Comparison of ENCODE assay signal across 8 cellular contexts in the genomic region with DNA sequence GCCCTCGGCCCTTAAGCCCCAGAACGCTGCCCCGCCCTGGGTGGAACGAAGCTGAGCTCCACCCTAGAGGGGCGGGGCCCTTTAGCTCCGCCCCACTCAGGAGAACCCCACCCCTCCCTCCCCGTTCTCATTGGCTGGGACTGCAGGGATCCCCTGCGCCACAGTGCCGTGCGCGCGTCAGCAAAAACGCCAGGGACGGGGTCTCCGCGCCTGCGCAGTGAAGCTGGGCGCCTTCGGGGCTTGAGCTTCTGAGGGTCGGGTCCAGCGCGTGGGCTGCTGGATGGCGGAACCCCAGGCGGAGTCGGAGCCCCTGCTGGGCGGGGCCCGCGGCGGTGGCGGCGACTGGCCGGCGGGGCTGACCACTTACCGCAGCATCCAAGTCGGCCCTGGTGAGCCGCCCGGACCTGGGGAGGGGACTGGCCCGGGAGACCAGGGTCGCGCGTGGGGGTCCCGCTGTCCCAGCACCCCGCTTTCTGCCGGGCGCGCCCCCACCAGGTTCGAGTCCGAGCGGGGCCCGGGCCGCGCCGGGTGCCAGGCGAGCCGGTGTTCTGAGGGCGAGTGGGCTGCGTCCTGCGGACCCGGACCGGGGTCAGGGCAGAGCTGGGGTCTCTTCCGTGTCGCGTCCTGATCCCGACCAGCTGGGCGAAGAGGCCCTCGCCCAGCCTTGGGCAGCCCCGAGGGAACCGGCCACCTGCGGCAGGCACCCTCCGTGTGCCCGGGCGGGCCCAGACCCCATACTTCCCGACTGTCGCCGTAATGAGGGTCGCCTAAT.
A peak's percentile ranks its signal among the peaks of the same experiment; 100 is the strongest.
DNase-seq lines count a peak whose midpoint lies in the region; ATAC-seq and TF ChIP-seq lines count a peak whose summit lies in the region.

TSS of gene TPCN2 (plus strand) at position 215 of the 772 bp plus-strand sequence. CDS start at position 281, 66 bp downstream.

- peak within 1 kb of the TSS; percentile 72 for H3K4me3 ChIP-seq in AG09309 (ENCODE audit: control insufficient read depth, low read depth, low read length)

- DNase-seq in AG09309 (ENCODE audit: low read depth) = peak; percentile 76
- peak; percentile 91 for DNase-seq in NCI-H345 treated with DMSO at 0.1 percent for 48 hours (lab: John Stamatoyannopoulos, UW; ENCODE audit: unreplicated experiment)
- peak; percentile 79 to 88 (median 84) for DNase-seq in activated CD4-positive, CD25-positive, alpha-beta regulatory T cell (lab: John Stamatoyannopoulos, UW)
- peak; percentile 44 to 97 (median 90) for DNase-seq in caudate nucleus (lab: John Stamatoyannopoulos, UW)
- DNase-seq in iris pigment epithelial cell (ENCODE audit: low read depth) = peak; percentile 94
- DNase-seq in stimulated activated CD4-positive, alpha-beta T cell treated with anti-CD3 and anti-CD28 coated beads, Interleukin-12 subunit alpha, Interleukin-12 subunit beta, amount 100 ng/mL, for 24 hours (ENCODE audit: low read depth in 2 of 2) = peak; percentile 81

- H3K27ac ChIP-seq in caudate nucleus (ENCODE audit: low read depth, low read length) = peak within 1 kb of the TSS; percentile 73

- ATAC-seq in GM19023 (IDR thresholded peaks at IDR 0.05; ENCODE audit: unreplicated experiment) (peak; percentile 89), HG03280 (IDR thresholded peaks at IDR 0.05; ENCODE audit: unreplicated experiment) (peak; percentile 94)

- TF ChIP-seq CTCF in AG09309 (IDR thresholded peaks at IDR 0.05; ENCODE audit: control insufficient read depth, insufficient read depth, low read depth, low read length, missing control alignments) = no peak

Comparison
In these comparisons a context has a peak if more than half of its experiments do, and no peak if none do; other contexts are left out.
1. Peak in every context shown above with its lines: DNase-seq, ATAC-seq, H3K4me3 ChIP-seq and H3K27ac ChIP-seq.